9 cellular contexts compared by ENCODE assay signal in genomic region chr5:58849995-58850667, GRCh38.
DNase-seq lines count a peak whose midpoint lies in the region; ATAC-seq and TF ChIP-seq lines count a peak whose summit lies in the region.
"Had no signal": no experiment of that assay in that cellular context is flagged by ENCODE, and none has a peak within 500 bp of the region (broad histone marks: within the 10 kb centered on the region; RNA-seq: fewer than 3 reads in every experiment).

No MANE protein-coding gene starts in this region.

- CTCF ChIA-PET in activated CD4-positive, alpha-beta memory T cell treated with anti-CD3 and anti-CD28 coated beads for 36 hours (lab: Charles Lee): interaction anchor here (0.6 to 2.8 kb wide), 14 partner anchors 9 to 523 kb away, joined by 3 to 25 read pairs (median 4); no protein-coding TSS in a partner anchor

- POLR2A ChIA-PET in activated CD4-positive, alpha-beta memory T cell treated with anti-CD3 and anti-CD28 coated beads for 36 hours (lab: Charles Lee): interaction anchor here (1.2 kb wide), 1 partner anchor 9 kb away, joined by 3 read pairs; no protein-coding TSS in a partner anchor

- H3K36me3 ChIP-seq in iPS DF 6.9 (ENCODE audit: control insufficient read depth, insufficient read depth, low read length) (no peaks in the 10 kb centered on the region), stomach (no peaks in the 10 kb centered on the region)
- H3K36me3 ChIP-seq: neutrophil had no signal

- no peaks in the 10 kb centered on the region for H3K9me3 ChIP-seq in iPS DF 6.9 (ENCODE audit: control insufficient read depth, insufficient read depth, low read length)
- no peaks in the 10 kb centered on the region for H3K9me3 ChIP-seq in stomach
- H3K9me3 ChIP-seq: neutrophil had no signal

- no peak overlapping the region for H3K27ac Mint-ChIP-seq in activated CD4-positive, alpha-beta memory T cell treated with anti-CD3 and anti-CD28 coated beads for 36 hours

- DNase-seq in D341Med (ENCODE audit: low spot score) (peak; percentile 60), NCI-H1930 (lab: John Stamatoyannopoulos, UW) (peak; percentile 1 to 7), astrocyte of the spinal cord (ENCODE audit: low read depth, low spot score) (peak; percentile 28), iPS DF 6.9 (ENCODE audit: low read depth, low spot score) (peak; percentile 33), stomach (peak; percentile 88), middle frontal gyrus (ENCODE audit: extremely low spot score, low spot score) (no peak)
- DNase-seq in activated CD4-positive, alpha-beta memory T cell treated with anti-CD3 and anti-CD28 coated beads for 36 hours: no peak

- no peak overlapping the region for H3K4me3 Mint-ChIP-seq in activated CD4-positive, alpha-beta memory T cell treated with anti-CD3 and anti-CD28 coated beads for 36 hours

- no CpG with 5 or more reads among the region's 2 CpGs for WGBS in iPS DF 6.9 (ENCODE audit: insufficient coverage, insufficient read length)
- 7 to 17% (median 16%) methylated on average over 2 of the region's 2 CpGs for WGBS in stomach, 5 donors

- TF ChIP-seq POLR2A in stomach (IDR thresholded peaks at IDR 0.05): no peak

- H3K27me3 Mint-ChIP-seq in activated CD4-positive, alpha-beta memory T cell treated with anti-CD3 and anti-CD28 coated beads for 36 hours: peaks cover 3% of the 10 kb centered on the region

- TF ChIP-seq EP300 in stomach (IDR thresholded peaks at IDR 0.05): no peak

- ATAC-seq in GM21390 (IDR thresholded peaks at IDR 0.05; ENCODE audit: unreplicated experiment): peak; percentile 64

- no peaks in the 10 kb centered on the region for H3K4me1 Mint-ChIP-seq in activated CD4-positive, alpha-beta memory T cell treated with anti-CD3 and anti-CD28 coated beads for 36 hours (ENCODE audit: low read depth)

- intact Hi-C loops in stomach (cut with DNase I; ENCODE audit: low total_unique reads): no loop called here
- intact Hi-C loops in activated CD4-positive, alpha-beta memory T cell treated with anti-CD3 and anti-CD28 coated beads for 36 hours (cut with micrococcal nuclease): loop anchor here (2.0 kb wide), 1 partner anchor 373 kb away; no protein-coding TSS in a partner anchor

- H3K9me3 Mint-ChIP-seq in activated CD4-positive, alpha-beta memory T cell treated with anti-CD3 and anti-CD28 coated beads for 36 hours: no peaks in the 10 kb centered on the region

- H3K27ac ChIP-seq in iPS DF 6.9 (ENCODE audit: low read length) (no peak overlapping the region), stomach (peak overlapping the region in 1 of 5 donors; percentile 4)
- H3K27ac ChIP-seq: neutrophil had no signal

- no peaks in the 10 kb centered on the region for H3K27me3 ChIP-seq in iPS DF 6.9 (ENCODE audit: control insufficient read depth, insufficient read depth, low read length)
- H3K27me3 ChIP-seq in stomach: no peaks in the 10 kb centered on the region
- H3K27me3 ChIP-seq: neutrophil had no signal

- in situ Hi-C loops in astrocyte of the spinal cord (cut with HindIII; ENCODE audit: low sequenced_read_pairs): no loop called here

- peaks cover 1% of the 10 kb centered on the region; the same call in 1 of the 2 replicates for H3K4me1 ChIP-seq in iPS DF 6.9 (ENCODE audit: control insufficient read depth, insufficient read depth, low read length)
- H3K4me1 ChIP-seq in stomach: peaks cover 0 to 15% (median 10%) of the 10 kb centered on the region in 4 donors

- H3K4me3 ChIP-seq in astrocyte of the spinal cord (ENCODE audit: low read depth, low read length) (no peak overlapping the region), iPS DF 6.9 (ENCODE audit: low read length) (no peak overlapping the region), stomach (no peak overlapping the region)

- TF ChIP-seq CTCF in astrocyte of the spinal cord (IDR thresholded peaks at IDR 0.05; ENCODE audit: low read depth, low read length) (peak; percentile 48), stomach (IDR thresholded peaks at IDR 0.05) (peak in 4 of 7 experiments; percentile 6 to 41 (median 23))

- no peaks in the 10 kb centered on the region for H3K36me3 Mint-ChIP-seq in activated CD4-positive, alpha-beta memory T cell treated with anti-CD3 and anti-CD28 coated beads for 36 hours

Comparison
In these comparisons a context has a peak if more than half of its experiments do, and no peak if none do; other contexts are left out.
1. DNase-seq: peak in D341Med (single experiment), NCI-H1930 (2 of 2), astrocyte of the spinal cord (single experiment), iPS DF 6.9 (single experiment) and stomach (single experiment); none in middle frontal gyrus (single experiment) and activated CD4-positive, alpha-beta memory T cell treated with anti-CD3 and anti-CD28 coated beads for 36 hours (single experiment).